In the genomic region with DNA sequence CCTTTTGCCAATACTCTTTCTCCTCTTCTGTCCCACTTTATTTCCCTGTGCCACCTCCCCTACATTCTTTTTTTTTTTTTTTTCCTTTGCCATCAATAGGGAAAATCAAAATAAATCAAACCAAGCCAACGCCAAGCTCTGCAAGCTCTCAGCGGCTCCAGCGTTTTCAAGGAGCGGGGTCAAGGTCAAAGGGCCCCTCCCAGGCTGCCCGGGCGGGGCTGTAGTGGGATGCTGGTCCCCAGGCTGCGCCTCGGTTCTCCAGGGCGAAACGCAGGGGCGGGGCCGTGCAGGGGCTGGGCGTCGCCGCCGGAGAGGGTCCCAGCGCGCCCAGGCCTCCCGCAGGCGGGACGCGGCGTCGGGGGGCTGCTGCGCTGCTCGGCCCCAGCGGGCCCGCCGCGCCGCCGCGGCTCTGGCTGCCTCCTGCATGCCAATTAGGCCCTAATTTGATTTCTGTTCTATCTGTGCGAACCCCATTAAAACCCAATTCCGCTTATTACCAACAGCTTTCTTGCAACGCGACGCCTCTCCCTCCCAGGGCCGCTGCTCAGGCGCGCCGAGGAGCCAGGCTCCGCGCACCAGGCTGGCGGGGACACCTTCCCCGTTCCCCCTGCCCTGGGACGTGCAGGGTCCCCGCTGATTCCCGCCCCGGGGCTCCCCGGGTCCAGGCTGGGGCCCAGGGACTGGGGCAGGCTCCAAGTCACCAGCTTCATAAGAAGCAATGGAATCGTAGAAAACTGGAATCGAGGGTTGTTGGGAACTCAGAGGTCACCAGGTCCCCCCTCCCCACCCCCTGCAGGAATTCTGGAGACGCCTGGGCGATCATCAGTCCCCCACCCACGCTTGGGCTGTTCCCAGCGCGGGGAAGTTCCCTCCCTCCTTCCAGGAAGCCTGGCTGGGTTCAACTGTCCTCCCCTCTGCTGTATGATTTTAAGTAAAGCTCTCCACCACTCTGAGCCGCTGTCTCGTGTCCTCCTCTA, we compare ENCODE assay signal across 2 cellular contexts.
A peak's percentile ranks its signal among the peaks of the same experiment; 100 is the strongest.
TF ChIP-seq lines count a peak whose summit lies in the region.

No MANE protein-coding gene starts in this region.

TF ChIP-seq in IMR-90, 13 proteins besides CTCF, POLR2A, EP300 and RAD21:
- TF ChIP-seq, protein P1, sequence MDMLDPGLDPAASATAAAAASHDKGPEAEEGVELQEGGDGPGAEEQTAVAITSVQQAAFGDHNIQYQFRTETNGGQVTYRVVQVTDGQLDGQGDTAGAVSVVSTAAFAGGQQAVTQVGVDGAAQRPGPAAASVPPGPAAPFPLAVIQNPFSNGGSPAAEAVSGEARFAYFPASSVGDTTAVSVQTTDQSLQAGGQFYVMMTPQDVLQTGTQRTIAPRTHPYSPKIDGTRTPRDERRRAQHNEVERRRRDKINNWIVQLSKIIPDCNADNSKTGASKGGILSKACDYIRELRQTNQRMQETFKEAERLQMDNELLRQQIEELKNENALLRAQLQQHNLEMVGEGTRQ (IDR thresholded peaks at IDR 0.05; ENCODE audit: low read depth, low read length): no peak
- no peak for TF ChIP-seq BHLHE40 (IDR thresholded peaks at IDR 0.05; ENCODE audit: low read depth, low read length)
- TF ChIP-seq SMC3 (IDR thresholded peaks at IDR 0.05; ENCODE audit: low read depth, low read length): no peak
- TF ChIP-seq FOS (IDR thresholded peaks at IDR 0.05; ENCODE audit: low read depth, low read length): no peak
- no peak for TF ChIP-seq RCOR1 (IDR thresholded peaks at IDR 0.05; ENCODE audit: insufficient replicate concordance, low read length)
- TF ChIP-seq NFE2L2 (IDR thresholded peaks at IDR 0.05; ENCODE audit: low read depth, low read length): no peak
- TF ChIP-seq, protein P2, sequence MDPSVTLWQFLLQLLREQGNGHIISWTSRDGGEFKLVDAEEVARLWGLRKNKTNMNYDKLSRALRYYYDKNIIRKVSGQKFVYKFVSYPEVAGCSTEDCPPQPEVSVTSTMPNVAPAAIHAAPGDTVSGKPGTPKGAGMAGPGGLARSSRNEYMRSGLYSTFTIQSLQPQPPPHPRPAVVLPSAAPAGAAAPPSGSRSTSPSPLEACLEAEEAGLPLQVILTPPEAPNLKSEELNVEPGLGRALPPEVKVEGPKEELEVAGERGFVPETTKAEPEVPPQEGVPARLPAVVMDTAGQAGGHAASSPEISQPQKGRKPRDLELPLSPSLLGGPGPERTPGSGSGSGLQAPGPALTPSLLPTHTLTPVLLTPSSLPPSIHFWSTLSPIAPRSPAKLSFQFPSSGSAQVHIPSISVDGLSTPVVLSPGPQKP (IDR thresholded peaks at IDR 0.05; ENCODE audit: borderline replicate concordance, low read depth, low read length): no peak
- TF ChIP-seq CHD1 (IDR thresholded peaks at IDR 0.05; ENCODE audit: low read depth, low read length): no peak
- no peak for TF ChIP-seq MAZ (IDR thresholded peaks at IDR 0.05; ENCODE audit: borderline replicate concordance, low read depth, low read length)
- no peak for TF ChIP-seq RFX5 (IDR thresholded peaks at IDR 0.05; ENCODE audit: low read depth, low read length)
- TF ChIP-seq CEBPB (IDR thresholded peaks at IDR 0.05; ENCODE audit: low read depth, low read length): no peak
- TF ChIP-seq MAFK (IDR thresholded peaks at IDR 0.05; ENCODE audit: low read depth, low read length): no peak
TF ChIP-seq in IMR-90: peak in this region for 0.

TF ChIP-seq in K562, 482 proteins besides CTCF, POLR2A, EP300 and RAD21 (continues in another document):
- TF ChIP-seq CEBPZ (IDR thresholded peaks at IDR 0.05; ENCODE audit: borderline replicate concordance, low read depth, low read length) (no peak), FOXP1 (CRISPR knock-in tag; IDR thresholded peaks at IDR 0.05) (no peak), POLR3G (IDR thresholded peaks at IDR 0.05; ENCODE audit: extremely low read depth, insufficient read length, insufficient replicate concordance) (no peak), SMARCB1 (IDR thresholded peaks at IDR 0.05; ENCODE audit: insufficient read length, low read depth) (no peak), KAT8 (IDR thresholded peaks at IDR 0.05; ENCODE audit: low read depth) (no peak), SMAD2 (IDR thresholded peaks at IDR 0.05; ENCODE audit: low read depth, low read length) (no peak), STAT6 (CRISPR knock-in tag; IDR thresholded peaks at IDR 0.05) (no peak), MAZ (CRISPR knock-in tag; conservative IDR thresholded peaks at IDR 0.05 in 1 of 2, IDR thresholded peaks at IDR 0.05 in 1 of 2) (peak in 1 of 2 experiments; percentile 45; a peak in 1 of 4 replicates), ZBTB7A (IDR thresholded peaks at IDR 0.05; ENCODE audit: borderline replicate concordance, control insufficient read depth, low read depth, low read length) (peak; percentile 78; the same call in 1 of the 2 replicates), KDM1A (IDR thresholded peaks at IDR 0.05) (peak; percentile 38 to 58; a peak in 2 of 4 replicates), NRF1 (conservative IDR thresholded peaks at IDR 0.05 in 1 of 2, IDR thresholded peaks at IDR 0.05 in 1 of 2) (peak; percentile 58 to 67; a peak in 3 of 4 replicates), ZFX (CRISPR knock-in tag; IDR thresholded peaks at IDR 0.05) (peak; percentile 48), NEUROD1 (IDR thresholded peaks at IDR 0.05; ENCODE audit: borderline replicate concordance, low read depth, low read length, partially characterized antibody) (no peak), SMARCA4 (IDR thresholded peaks at IDR 0.05) (no peak), ZNF518B (CRISPR knock-in tag; IDR thresholded peaks at IDR 0.05) (no peak), CEBPB (tag; IDR thresholded peaks at IDR 0.05) (no peak), KDM2B (CRISPR knock-in tag; IDR thresholded peaks at IDR 0.05) (no peak), SOX6 (IDR thresholded peaks at IDR 0.05) (no peak)
- TF ChIP-seq, protein P3, sequence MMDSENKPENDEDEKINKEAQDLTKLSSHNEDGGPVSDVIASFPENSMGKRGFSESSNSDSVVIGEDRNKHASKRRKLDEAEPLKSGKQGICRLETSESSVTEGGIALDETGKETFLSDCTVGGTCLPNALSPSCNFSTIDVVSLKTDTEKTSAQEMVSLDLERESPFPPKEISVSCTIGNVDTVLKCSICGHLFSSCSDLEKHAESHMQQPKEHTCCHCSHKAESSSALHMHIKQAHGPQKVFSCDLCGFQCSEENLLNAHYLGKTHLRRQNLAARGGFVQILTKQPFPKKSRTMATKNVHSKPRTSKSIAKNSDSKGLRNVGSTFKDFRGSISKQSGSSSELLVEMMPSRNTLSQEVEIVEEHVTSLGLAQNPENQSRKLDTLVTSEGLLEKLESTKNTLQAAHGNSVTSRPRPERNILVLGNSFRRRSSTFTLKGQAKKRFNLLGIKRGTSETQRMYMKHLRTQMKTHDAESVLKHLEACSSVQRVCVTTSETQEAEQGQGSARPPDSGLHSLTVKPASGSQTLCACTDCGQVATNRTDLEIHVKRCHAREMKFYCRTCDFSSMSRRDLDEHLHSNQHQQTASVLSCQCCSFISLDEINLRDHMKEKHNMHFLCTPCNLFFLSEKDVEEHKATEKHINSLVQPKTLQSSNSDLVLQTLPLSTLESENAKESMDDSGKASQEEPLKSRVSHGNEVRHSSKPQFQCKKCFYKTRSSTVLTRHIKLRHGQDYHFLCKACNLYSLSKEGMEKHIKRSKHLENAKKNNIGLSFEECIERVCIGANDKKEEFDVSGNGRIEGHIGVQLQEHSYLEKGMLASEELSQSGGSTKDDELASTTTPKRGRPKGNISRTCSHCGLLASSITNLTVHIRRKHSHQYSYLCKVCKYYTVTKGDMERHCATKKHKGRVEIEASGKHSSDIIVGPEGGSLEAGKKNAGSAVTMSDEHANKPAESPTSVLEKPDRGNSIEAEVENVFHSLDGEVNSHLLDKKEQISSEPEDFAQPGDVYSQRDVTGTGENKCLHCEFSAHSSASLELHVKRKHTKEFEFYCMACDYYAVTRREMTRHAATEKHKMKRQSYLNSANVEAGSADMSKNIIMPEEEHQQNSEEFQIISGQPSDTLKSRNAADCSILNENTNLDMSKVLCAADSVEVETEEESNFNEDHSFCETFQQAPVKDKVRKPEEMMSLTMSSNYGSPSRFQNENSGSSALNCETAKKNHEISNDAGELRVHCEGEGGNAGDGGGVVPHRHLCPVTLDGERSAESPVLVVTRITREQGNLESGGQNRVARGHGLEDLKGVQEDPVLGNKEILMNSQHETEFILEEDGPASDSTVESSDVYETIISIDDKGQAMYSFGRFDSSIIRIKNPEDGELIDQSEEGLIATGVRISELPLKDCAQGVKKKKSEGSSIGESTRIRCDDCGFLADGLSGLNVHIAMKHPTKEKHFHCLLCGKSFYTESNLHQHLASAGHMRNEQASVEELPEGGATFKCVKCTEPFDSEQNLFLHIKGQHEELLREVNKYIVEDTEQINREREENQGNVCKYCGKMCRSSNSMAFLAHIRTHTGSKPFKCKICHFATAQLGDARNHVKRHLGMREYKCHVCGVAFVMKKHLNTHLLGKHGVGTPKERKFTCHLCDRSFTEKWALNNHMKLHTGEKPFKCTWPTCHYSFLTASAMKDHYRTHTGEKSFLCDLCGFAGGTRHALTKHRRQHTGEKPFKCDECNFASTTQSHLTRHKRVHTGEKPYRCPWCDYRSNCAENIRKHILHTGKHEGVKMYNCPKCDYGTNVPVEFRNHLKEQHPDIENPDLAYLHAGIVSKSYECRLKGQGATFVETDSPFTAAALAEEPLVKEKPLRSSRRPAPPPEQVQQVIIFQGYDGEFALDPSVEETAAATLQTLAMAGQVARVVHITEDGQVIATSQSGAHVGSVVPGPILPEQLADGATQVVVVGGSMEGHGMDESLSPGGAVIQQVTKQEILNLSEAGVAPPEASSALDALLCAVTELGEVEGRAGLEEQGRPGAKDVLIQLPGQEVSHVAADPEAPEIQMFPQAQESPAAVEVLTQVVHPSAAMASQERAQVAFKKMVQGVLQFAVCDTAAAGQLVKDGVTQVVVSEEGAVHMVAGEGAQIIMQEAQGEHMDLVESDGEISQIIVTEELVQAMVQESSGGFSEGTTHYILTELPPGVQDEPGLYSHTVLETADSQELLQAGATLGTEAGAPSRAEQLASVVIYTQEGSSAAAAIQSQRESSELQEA (IDR thresholded peaks at IDR 0.05; ENCODE audit: low read depth): no peak
- TF ChIP-seq, protein P4, sequence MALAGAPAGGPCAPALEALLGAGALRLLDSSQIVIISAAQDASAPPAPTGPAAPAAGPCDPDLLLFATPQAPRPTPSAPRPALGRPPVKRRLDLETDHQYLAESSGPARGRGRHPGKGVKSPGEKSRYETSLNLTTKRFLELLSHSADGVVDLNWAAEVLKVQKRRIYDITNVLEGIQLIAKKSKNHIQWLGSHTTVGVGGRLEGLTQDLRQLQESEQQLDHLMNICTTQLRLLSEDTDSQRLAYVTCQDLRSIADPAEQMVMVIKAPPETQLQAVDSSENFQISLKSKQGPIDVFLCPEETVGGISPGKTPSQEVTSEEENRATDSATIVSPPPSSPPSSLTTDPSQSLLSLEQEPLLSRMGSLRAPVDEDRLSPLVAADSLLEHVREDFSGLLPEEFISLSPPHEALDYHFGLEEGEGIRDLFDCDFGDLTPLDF (CRISPR knock-in tag; IDR thresholded peaks at IDR 0.05): no peak
